ENCODE assay signal across 1 cellular context in the genomic region with DNA sequence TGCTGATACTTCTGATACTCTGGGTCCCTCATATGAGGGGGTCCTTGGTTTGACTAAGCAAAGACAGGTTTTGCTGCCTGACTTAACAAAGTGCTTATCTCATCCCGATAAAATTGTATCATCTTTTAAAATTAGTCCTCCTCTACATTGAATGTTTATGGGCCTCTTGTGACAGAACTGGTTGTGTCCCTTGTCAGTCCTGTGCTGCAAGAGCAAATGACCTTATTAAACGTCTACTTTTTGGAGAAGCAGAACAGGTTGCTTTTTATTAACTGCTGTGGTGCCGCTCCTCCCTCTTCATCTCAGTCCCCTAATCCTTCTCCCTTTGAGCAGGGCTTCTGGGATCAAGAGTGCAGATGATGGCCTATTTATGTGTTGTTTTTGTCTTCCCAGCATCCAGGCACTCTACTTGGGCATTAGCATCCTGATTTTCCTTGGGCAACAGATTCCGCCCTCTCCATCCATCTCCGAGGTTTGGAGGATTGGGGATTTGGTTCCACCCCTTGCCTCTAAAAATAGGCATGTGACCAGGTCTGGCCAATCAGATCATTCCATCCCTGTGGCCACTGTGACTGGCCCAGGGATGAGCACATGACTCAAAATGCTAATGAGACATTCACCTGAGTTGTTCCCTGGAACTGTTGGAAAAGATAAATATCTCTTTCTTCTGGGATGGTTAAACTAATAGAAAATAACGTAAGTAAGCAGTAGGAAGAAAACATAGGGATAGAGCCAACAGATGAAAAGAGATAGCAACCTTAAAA.
A peak's percentile ranks its signal among the peaks of the same experiment; 100 is the strongest.
TF ChIP-seq lines count a peak whose summit lies in the region.

No MANE protein-coding gene starts in this region.

TF ChIP-seq in H1, 55 proteins besides CTCF, POLR2A, EP300 and RAD21:
- TF ChIP-seq BACH1 (IDR thresholded peaks at IDR 0.05; ENCODE audit: low read length) = no peak
- TF ChIP-seq, protein P1, sequence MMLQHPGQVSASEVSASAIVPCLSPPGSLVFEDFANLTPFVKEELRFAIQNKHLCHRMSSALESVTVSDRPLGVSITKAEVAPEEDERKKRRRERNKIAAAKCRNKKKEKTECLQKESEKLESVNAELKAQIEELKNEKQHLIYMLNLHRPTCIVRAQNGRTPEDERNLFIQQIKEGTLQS (IDR thresholded peaks at IDR 0.05; ENCODE audit: insufficient read depth, low read depth, low read length) = peak; percentile 70
- TF ChIP-seq, protein P2, sequence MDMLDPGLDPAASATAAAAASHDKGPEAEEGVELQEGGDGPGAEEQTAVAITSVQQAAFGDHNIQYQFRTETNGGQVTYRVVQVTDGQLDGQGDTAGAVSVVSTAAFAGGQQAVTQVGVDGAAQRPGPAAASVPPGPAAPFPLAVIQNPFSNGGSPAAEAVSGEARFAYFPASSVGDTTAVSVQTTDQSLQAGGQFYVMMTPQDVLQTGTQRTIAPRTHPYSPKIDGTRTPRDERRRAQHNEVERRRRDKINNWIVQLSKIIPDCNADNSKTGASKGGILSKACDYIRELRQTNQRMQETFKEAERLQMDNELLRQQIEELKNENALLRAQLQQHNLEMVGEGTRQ (IDR thresholded peaks at IDR 0.05; ENCODE audit: low read length) = peak; percentile 88
